8 cellular contexts compared by ENCODE assay signal in genomic region chr6:118187568-118188164, GRCh38.
A peak's percentile ranks its signal among the peaks of the same experiment; 100 is the strongest.
DNase-seq lines count a peak whose midpoint lies in the region; ATAC-seq and TF ChIP-seq lines count a peak whose summit lies in the region.

No MANE protein-coding gene starts in this region.

- TF ChIP-seq CTCF in GM20000 (IDR thresholded peaks at IDR 0.05; ENCODE audit: extremely low read depth, missing control alignments) (no peak), breast epithelium (IDR thresholded peaks at IDR 0.05) (no peak)

- no peak for TF ChIP-seq POLR2A in breast epithelium (IDR thresholded peaks at IDR 0.05)

- no peak overlapping the region for H3K4me3 ChIP-seq in CD8-positive, alpha-beta memory T cell (ENCODE audit: low read length)
- H3K4me3 ChIP-seq in breast epithelium: peak overlapping the region in 1 of 3 donors; percentile 2

- H3K27ac ChIP-seq in CD8-positive, alpha-beta memory T cell (ENCODE audit: low read depth, low read length): no peak overlapping the region
- no peak overlapping the region for H3K27ac ChIP-seq in breast epithelium

- CTCF ChIA-PET in CD8-positive, alpha-beta memory T cell (lab: Charles Lee): no interaction called here

- peaks cover 2% of the 10 kb centered on the region in 2 donors for H3K27me3 Mint-ChIP-seq in CD8-positive, alpha-beta memory T cell
- H3K27me3 Mint-ChIP-seq in effector memory CD8-positive, alpha-beta T cell: peaks cover 0 to 10% of the 10 kb centered on the region in 2 donors
- no peaks in the 10 kb centered on the region for H3K27me3 Mint-ChIP-seq in stimulated activated naive CD8-positive, alpha-beta T cell treated with anti-CD3 and anti-CD28 coated beads, Interleukin-15, amount 100 ng/mL, for 72 hours

- POLR2A ChIA-PET in CD8-positive, alpha-beta memory T cell (lab: Charles Lee): no interaction called here

- H3K4me1 ChIP-seq in CD8-positive, alpha-beta memory T cell (ENCODE audit: insufficient read depth, low read length): no peaks in the 10 kb centered on the region
- H3K4me1 ChIP-seq in breast epithelium: no peaks in the 10 kb centered on the region

- no peaks in the 10 kb centered on the region for H3K27me3 ChIP-seq in CD8-positive, alpha-beta memory T cell (ENCODE audit: insufficient read depth, low read length, poor library complexity, severe bottlenecking)
- H3K27me3 ChIP-seq in breast epithelium: no peaks in the 10 kb centered on the region

- DNase-seq in CD8-positive, alpha-beta memory T cell: no peak
- DNase-seq in GM20000 (ENCODE audit: low spot score) (peak; percentile 6), NCI-H345 treated with DMSO at 0.1 percent for 48 hours (lab: John Stamatoyannopoulos, UW; ENCODE audit: unreplicated experiment) (no peak), breast epithelium (ENCODE audit: low spot score in 2 of 2) (no peak), SW480 (ENCODE audit: low spot score) (no peak)
- DNase-seq in effector memory CD8-positive, alpha-beta T cell: no peak
- no peak for DNase-seq in stimulated activated naive CD8-positive, alpha-beta T cell treated with anti-CD3 and anti-CD28 coated beads, Interleukin-15, amount 100 ng/mL, for 72 hours

- H3K4me3 Mint-ChIP-seq in CD8-positive, alpha-beta memory T cell: peak overlapping the region in 5 of 7 donors; percentile 24 to 71 (median 47)
- H3K4me3 Mint-ChIP-seq in effector memory CD8-positive, alpha-beta T cell: peak overlapping the region in 1 of 2 donors; percentile 2
- H3K4me3 Mint-ChIP-seq in stimulated activated naive CD8-positive, alpha-beta T cell treated with anti-CD3 and anti-CD28 coated beads, Interleukin-15, amount 100 ng/mL, for 72 hours: peak overlapping the region; percentile 39 to 69

- peaks cover 8 to 20% (median 19%) of the 10 kb centered on the region in 3 donors for H3K4me1 Mint-ChIP-seq in CD8-positive, alpha-beta memory T cell
- H3K4me1 Mint-ChIP-seq in effector memory CD8-positive, alpha-beta T cell (ENCODE audit: low read depth in 2 of 2): peaks cover 3 to 8% of the 10 kb centered on the region in 2 donors
- peaks cover 23% of the 10 kb centered on the region for H3K4me1 Mint-ChIP-seq in stimulated activated naive CD8-positive, alpha-beta T cell treated with anti-CD3 and anti-CD28 coated beads, Interleukin-15, amount 100 ng/mL, for 72 hours

- H3K9me3 ChIP-seq in CD8-positive, alpha-beta memory T cell (ENCODE audit: low read length): no peaks in the 10 kb centered on the region
- H3K9me3 ChIP-seq in breast epithelium: no peaks in the 10 kb centered on the region

- H3K27ac Mint-ChIP-seq in CD8-positive, alpha-beta memory T cell: peak overlapping the region in 5 of 8 donors; percentile 15 to 68 (median 55)
- H3K27ac Mint-ChIP-seq in effector memory CD8-positive, alpha-beta T cell: peak overlapping the region; percentile 2 to 4
- peak overlapping the region; percentile 3 to 93 for H3K27ac Mint-ChIP-seq in stimulated activated naive CD8-positive, alpha-beta T cell treated with anti-CD3 and anti-CD28 coated beads, Interleukin-15, amount 100 ng/mL, for 72 hours

- no peaks in the 10 kb centered on the region for H3K9me3 Mint-ChIP-seq in CD8-positive, alpha-beta memory T cell
- no peaks in the 10 kb centered on the region for H3K9me3 Mint-ChIP-seq in effector memory CD8-positive, alpha-beta T cell
- H3K9me3 Mint-ChIP-seq in stimulated activated naive CD8-positive, alpha-beta T cell treated with anti-CD3 and anti-CD28 coated beads, Interleukin-15, amount 100 ng/mL, for 72 hours: no peaks in the 10 kb centered on the region

- H3K36me3 Mint-ChIP-seq in CD8-positive, alpha-beta memory T cell: no peaks in the 10 kb centered on the region
- H3K36me3 Mint-ChIP-seq in effector memory CD8-positive, alpha-beta T cell (ENCODE audit: insufficient read depth): no peaks in the 10 kb centered on the region

- peak; percentile 39 for ATAC-seq in HG03558 (IDR thresholded peaks at IDR 0.05; ENCODE audit: extremely low read depth, unreplicated experiment)
- ATAC-seq in effector memory CD8-positive, alpha-beta T cell (replicated peaks): no peak
- ATAC-seq in stimulated activated naive CD8-positive, alpha-beta T cell treated with anti-CD3 and anti-CD28 coated beads, Interleukin-15, amount 100 ng/mL, for 72 hours: no peak

- H3K36me3 ChIP-seq in CD8-positive, alpha-beta memory T cell (ENCODE audit: insufficient read depth, low read length): no peaks in the 10 kb centered on the region
- no peaks in the 10 kb centered on the region for H3K36me3 ChIP-seq in breast epithelium

- intact Hi-C loops in breast epithelium (cut with DNase I; ENCODE audit: low total_unique reads): no loop called here

Comparison
In these comparisons a context has a peak if more than half of its experiments do, and no peak if none do; other contexts are left out.
1. H3K27ac Mint-ChIP-seq: peak in every context shown above with its lines; median percentile 55 in CD8-positive, alpha-beta memory T cell; 48 in stimulated activated naive CD8-positive, alpha-beta T cell treated with anti-CD3 and anti-CD28 coated beads, Interleukin-15, amount 100 ng/mL, for 72 hours; 3 in effector memory CD8-positive, alpha-beta T cell.